2 cellular contexts compared by ENCODE assay signal in the genomic region with DNA sequence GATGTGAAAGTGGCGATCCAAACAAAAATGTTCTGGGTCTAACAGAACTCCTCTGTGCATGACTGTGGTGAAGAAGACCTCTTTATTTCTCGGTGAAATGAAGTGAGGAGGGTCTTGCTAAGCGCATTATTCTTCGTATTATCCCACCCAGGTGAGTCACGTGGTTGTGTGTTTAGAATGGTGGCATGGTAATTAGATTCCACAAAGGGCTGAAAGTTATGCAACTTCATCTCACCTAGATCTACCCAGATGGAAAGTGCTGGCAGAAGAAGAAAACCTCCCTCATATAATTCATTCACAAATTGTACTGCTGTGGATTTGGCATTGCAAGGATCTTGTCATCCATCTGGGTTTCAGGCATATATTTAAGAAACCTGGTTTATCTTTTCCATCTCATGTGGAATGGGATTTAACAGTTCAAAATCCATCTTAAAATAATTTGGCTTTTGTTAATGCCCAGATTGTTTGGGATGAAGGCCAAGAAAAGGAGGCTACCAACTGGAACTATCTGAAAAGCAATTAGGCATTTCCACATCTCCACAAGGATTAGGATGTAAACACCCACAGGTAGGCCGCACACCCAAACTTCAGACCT.
TF ChIP-seq lines count a peak whose summit lies in the region.

No MANE protein-coding gene starts in this region.

TF ChIP-seq in K562, 482 proteins besides CTCF, POLR2A, EP300 and RAD21:
- TF ChIP-seq THRAP3 (IDR thresholded peaks at IDR 0.05; ENCODE audit: borderline replicate concordance), result no peak
- TF ChIP-seq, protein P1, sequence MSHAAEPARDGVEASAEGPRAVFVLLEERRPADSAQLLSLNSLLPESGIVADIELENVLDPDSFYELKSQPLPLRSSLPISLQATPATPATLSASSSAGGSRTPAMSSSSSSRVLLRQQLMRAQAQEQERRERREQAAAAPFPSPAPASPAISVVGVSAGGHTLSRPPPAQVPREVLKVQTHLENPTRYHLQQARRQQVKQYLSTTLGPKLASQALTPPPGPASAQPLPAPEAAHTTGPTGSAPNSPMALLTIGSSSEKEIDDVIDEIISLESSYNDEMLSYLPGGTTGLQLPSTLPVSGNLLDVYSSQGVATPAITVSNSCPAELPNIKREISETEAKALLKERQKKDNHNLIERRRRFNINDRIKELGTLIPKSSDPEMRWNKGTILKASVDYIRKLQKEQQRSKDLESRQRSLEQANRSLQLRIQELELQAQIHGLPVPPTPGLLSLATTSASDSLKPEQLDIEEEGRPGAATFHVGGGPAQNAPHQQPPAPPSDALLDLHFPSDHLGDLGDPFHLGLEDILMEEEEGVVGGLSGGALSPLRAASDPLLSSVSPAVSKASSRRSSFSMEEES (CRISPR knock-in tag; IDR thresholded peaks at IDR 0.05), result peak; percentile 68

TF ChIP-seq in H1, 55 proteins besides CTCF, POLR2A, EP300 and RAD21:
- TF ChIP-seq RBBP5 (IDR thresholded peaks at IDR 0.05; ENCODE audit: borderline replicate concordance, low read depth, low read length) (no peak), CEBPB (IDR thresholded peaks at IDR 0.05; ENCODE audit: low read depth, low read length) (peak; percentile 51; the same call in 1 of the 2 replicates)
